13 cellular contexts compared by ENCODE assay signal in the genomic region with DNA sequence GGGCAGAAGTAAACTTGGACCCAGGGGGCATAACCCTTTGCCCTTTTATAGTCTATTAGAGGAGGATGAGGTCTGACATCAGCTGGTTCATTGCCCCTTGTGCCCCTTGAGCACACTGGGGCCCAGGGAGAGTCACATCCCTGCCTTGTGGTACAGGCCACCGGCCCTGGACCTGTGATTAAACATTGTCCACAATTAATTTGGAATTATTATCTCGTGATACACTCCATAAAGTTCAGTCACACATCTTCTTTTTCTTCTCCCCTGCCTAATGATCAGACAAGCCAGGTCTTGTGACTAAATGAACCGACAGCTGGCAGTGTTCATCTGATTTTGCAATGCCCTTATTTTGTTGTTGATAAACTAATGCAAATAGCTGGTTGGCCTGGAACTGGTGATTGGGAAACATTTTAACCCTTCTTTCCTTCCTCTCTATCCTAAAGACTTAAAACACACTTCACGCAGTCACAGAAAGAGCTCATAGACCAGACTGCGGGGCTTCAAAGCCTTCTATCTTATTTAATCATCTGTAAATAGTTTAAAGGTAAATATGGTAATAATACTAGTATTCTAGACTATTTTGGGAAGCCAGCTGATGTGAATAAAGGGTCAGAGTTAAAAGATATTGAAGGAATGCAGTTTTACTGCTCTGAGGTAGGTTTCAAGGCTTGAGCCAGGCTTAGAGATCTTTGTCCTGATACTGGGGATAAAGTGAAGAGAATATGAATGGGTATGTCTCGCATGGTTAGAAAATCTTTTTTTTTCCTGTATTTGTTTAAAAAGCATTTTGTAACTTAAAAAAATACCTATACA. TPM values are rescaled to one million over a fixed set of nuclear protein-coding genes. Genes with fewer than 3 reads are reported as not detected.
A peak's percentile ranks its signal among the peaks of the same experiment; 100 is the strongest.
DNase-seq lines count a peak whose midpoint lies in the region; ATAC-seq and TF ChIP-seq lines count a peak whose summit lies in the region.
"Had no signal": no experiment of that assay in that cellular context is flagged by ENCODE, and none has a peak within 500 bp of the region (broad histone marks: within the 10 kb centered on the region; RNA-seq: fewer than 3 reads in every experiment).

No MANE protein-coding gene starts in this region.

- ATAC-seq in lung (ENCODE audit: insufficient read depth, low FRiP score) (peak; percentile 51), GM18517 (IDR thresholded peaks at IDR 0.05; ENCODE audit: unreplicated experiment) (no peak), GM19023 (IDR thresholded peaks at IDR 0.05; ENCODE audit: unreplicated experiment) (no peak)

- WGBS in lung, 2 donors, result 37 to 42% methylated on average over 6 of the region's 6 CpGs
- WGBS in urinary bladder, result 54% methylated on average over 6 of the region's 6 CpGs

- H3K4me1 ChIP-seq in lung (ENCODE audit: control insufficient read depth in 2 of 2, insufficient read depth in 2 of 2, low read length in 2 of 2) (peaks cover 6 to 27% of the 10 kb centered on the region in 2 donors), urinary bladder (ENCODE audit: insufficient read depth) (peaks cover 3% of the 10 kb centered on the region)

- H3K4me3 ChIP-seq in lung (no peak overlapping the region), urinary bladder (ENCODE audit: low read depth, low read length) (no peak overlapping the region)

- H3K27ac ChIP-seq in epithelial cell of prostate, result peak overlapping the region; percentile 31
- H3K27ac ChIP-seq in lung (ENCODE audit: low read depth in 1 of 2, low read length in 1 of 2), result peak overlapping the region in 1 of 2 donors; percentile 78
- peak overlapping the region; percentile 89 for H3K27ac ChIP-seq in urinary bladder (ENCODE audit: low read depth)
- H3K27ac ChIP-seq: 22Rv1 had no signal

- peaks cover 18 to 35% of the 10 kb centered on the region in 2 donors for H3K36me3 ChIP-seq in lung (ENCODE audit: control insufficient read depth in 2 of 2, insufficient read depth in 2 of 2, low read length in 2 of 2)
- peaks cover 2% of the 10 kb centered on the region for H3K36me3 ChIP-seq in urinary bladder (ENCODE audit: insufficient read depth)

- H3K27me3 ChIP-seq in lung (ENCODE audit: control insufficient read depth, insufficient read depth), result no peaks in the 10 kb centered on the region

- TF ChIP-seq CTCF in lung (IDR thresholded peaks at IDR 0.05; ENCODE audit: control extremely low read depth, extremely low read depth), result no peak

- peak; percentile 54 for DNase-seq in DMS 273 (lab: John Stamatoyannopoulos, UW; ENCODE audit: unreplicated experiment)
- no peak for DNase-seq in DMS 273 treated with DMSO at 0.1 percent for 48 hours (lab: John Stamatoyannopoulos, UW)
- peak; percentile 44 for DNase-seq in epithelial cell of prostate (ENCODE audit: low read depth, low spot score)
- DNase-seq in lung (ENCODE audit: low spot score), result peak; percentile 57
- DNase-seq in NCI-H146 treated with DMSO at 0.1 percent for 48 hours (lab: John Stamatoyannopoulos, UW; ENCODE audit: unreplicated experiment), result no peak
- DNase-seq: GDM1, hypothalamus, NCI-H510A, nephron progenitor cell had no signal

- no peaks in the 10 kb centered on the region for H3K9me3 ChIP-seq in lung (ENCODE audit: control insufficient read depth in 2 of 2, insufficient read depth in 1 of 2, low read length in 1 of 2)

RNA-seq across cellular contexts. Expression of gene IL1R1, which starts 13.4 kb away (rescaled TPM):
- total RNA-seq in lung (100 to 1,000 TPM; 111 to 163 TPM), urinary bladder (34.9 TPM)
- polyA plus RNA-seq in lung (100 to 1,000 TPM in 1 of 2 donors, 10 to 100 TPM in 1; 97.0 to 182 TPM), urinary bladder (72.7 TPM)

RNA-seq across cellular contexts. Expression of gene IL1RL2, which starts 30.9 kb away (rescaled TPM):
- total RNA-seq in lung, result 1 to 10 TPM in 1 of 2 donors, under 1 TPM in 1; 0.63 to 1.3 TPM
- 1 to 10 TPM in 1 of 2 donors, under 1 TPM in 1; 0.35 to 1.0 TPM for polyA plus RNA-seq in lung
- 0.90 TPM for total RNA-seq in urinary bladder
- polyA plus RNA-seq in urinary bladder, result 0.33 TPM

Comparison
In these comparisons a context has a peak if more than half of its experiments do, and no peak if none do; other contexts are left out.
1. DNase-seq: peak in DMS 273 (single experiment), epithelial cell of prostate (single experiment) and lung (single experiment); none in DMS 273 treated with DMSO at 0.1 percent for 48 hours (single experiment) and NCI-H146 treated with DMSO at 0.1 percent for 48 hours (single experiment).